ENCODE assay signal across 8 cellular contexts in the genomic region with DNA sequence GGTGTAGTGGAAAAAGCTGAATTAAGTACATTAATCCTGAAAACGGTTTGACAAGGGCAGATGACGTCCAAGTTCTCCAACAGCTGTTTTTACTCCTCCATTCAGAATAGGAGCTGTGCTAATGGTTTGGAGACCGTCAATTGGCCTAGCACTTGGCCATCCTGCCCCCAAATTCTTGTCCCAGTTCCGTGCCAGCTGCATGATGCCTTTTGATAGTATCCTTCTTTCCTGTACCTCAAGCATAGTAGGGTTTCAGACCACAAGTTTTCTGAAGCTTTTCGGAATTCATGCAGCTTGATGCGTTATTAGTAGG. TPM values are rescaled to one million over a fixed set of nuclear protein-coding genes. Genes with fewer than 3 reads are reported as not detected.
DNase-seq lines count a peak whose midpoint lies in the region; ATAC-seq and TF ChIP-seq lines count a peak whose summit lies in the region.

No MANE protein-coding gene starts in this region.

- TSS peak; percentile 65 for BruUV-seq in mammary epithelial cell (replicated peaks; lab: Mats Ljungman, UMichigan)

- H4K20me1 ChIP-seq in mammary epithelial cell (ENCODE audit: insufficient read depth, low read length): no peaks in the 10 kb centered on the region

- ATAC-seq in right lobe of liver: peak; percentile 27 to 37 (median 31)

- H3K27ac ChIP-seq in KOPT-K1 (ENCODE audit: low read depth, low read length, poor library complexity, severe bottlenecking) (peak overlapping the region; percentile 68), mammary epithelial cell (ENCODE audit: insufficient read depth, low read depth, low read length) (peak overlapping the region; percentile 50), right lobe of liver (peak overlapping the region; percentile 42 to 76 (median 71)), tibial nerve (peak overlapping the region; percentile 60 to 87 (median 71))

- no peak for TF ChIP-seq EP300 in tibial nerve (IDR thresholded peaks at IDR 0.05)

- H3K27me3 ChIP-seq in mammary epithelial cell (ENCODE audit: insufficient read depth, low read length) (no peaks in the 10 kb centered on the region), right lobe of liver (no peaks in the 10 kb centered on the region), tibial nerve (no peaks in the 10 kb centered on the region)

- peaks cover 20% of the 10 kb centered on the region for H3K79me2 ChIP-seq in mammary epithelial cell (ENCODE audit: insufficient read depth, low read length)

- intact Hi-C loops in mammary epithelial cell (cut with micrococcal nuclease): loop anchor here (1.0 kb wide), 2 partner anchors 37 to 62 kb away; no protein-coding TSS in a partner anchor
- intact Hi-C loops in right lobe of liver (cut with DNase I): no loop called here

- DNase-seq in NCI-H2227 (lab: John Stamatoyannopoulos, UW; ENCODE audit: unreplicated experiment): peak; percentile 12
- no peak for DNase-seq in NCI-H2227 treated with DMSO at 0.1 percent for 48 hours (lab: John Stamatoyannopoulos, UW)
- DNase-seq in mammary epithelial cell: no peak
- DNase-seq in right lobe of liver: no peak
- DNase-seq in tibial nerve (ENCODE audit: low spot score in 2 of 2): no peak
- no peak for DNase-seq in NCI-H748 treated with DMSO at 0.1 percent for 48 hours (lab: John Stamatoyannopoulos, UW)
- no peak for DNase-seq in COLO829 (ENCODE audit: low spot score)

- H2AFZ ChIP-seq in mammary epithelial cell (ENCODE audit: low read depth, low read length): peak overlapping the region; percentile 97

- dilution Hi-C loops in mammary epithelial cell (cut with HindIII; ENCODE audit: low sequenced_read_pairs): loop anchor here (5.0 kb wide), 1 partner anchor 77 kb away; no protein-coding TSS in a partner anchor

- TF ChIP-seq CTCF in mammary epithelial cell (conservative IDR thresholded peaks at IDR 0.05 in 1 of 2, IDR thresholded peaks at IDR 0.05 in 1 of 2; ENCODE audit: extremely low read depth in 1 of 2, insufficient read depth in 1 of 2, low read depth in 1 of 2, low read length in 2 of 2): no peak
- TF ChIP-seq CTCF in right lobe of liver (IDR thresholded peaks at IDR 0.05): no peak
- TF ChIP-seq CTCF in tibial nerve (IDR thresholded peaks at IDR 0.05): no peak

- CTCF ChIA-PET in mammary epithelial cell (lab: Charles Lee; ENCODE audit: low non-redundant PET): no interaction called here

- H3K9me3 ChIP-seq in KOPT-K1 (ENCODE audit: insufficient read depth, low read length, poor library complexity, severe bottlenecking) (no peaks in the 10 kb centered on the region), mammary epithelial cell (replicated peaks; ENCODE audit: insufficient read depth, low read length) (no peaks in the 10 kb centered on the region), right lobe of liver (no peaks in the 10 kb centered on the region), tibial nerve (no peaks in the 10 kb centered on the region)

- WGBS in mammary epithelial cell (ENCODE audit: low coverage, missing lambda C conversion rate): 30% methylated on average over 6 of the region's 6 CpGs
- 27% methylated on average over 6 of the region's 6 CpGs for WGBS in right lobe of liver (ENCODE audit: insufficient coverage, low coverage, low lambda C conversion rate, missing lambda C conversion rate)
- WGBS in tibial nerve, 2 donors: 14 to 24% methylated on average over 6 of the region's 6 CpGs

- no peak for TF ChIP-seq POLR2A in right lobe of liver (IDR thresholded peaks at IDR 0.05)
- TF ChIP-seq POLR2A in tibial nerve (IDR thresholded peaks at IDR 0.05): no peak

- H3K9ac ChIP-seq in mammary epithelial cell (ENCODE audit: insufficient read depth, low read length): peak overlapping the region; percentile 72

- H3K4me3 ChIP-seq in mammary epithelial cell (replicated peaks in 1 of 3; ENCODE audit: insufficient read depth in 1 of 3, low read depth in 2 of 3, low read length in 3 of 3): peak overlapping the region; percentile 67 to 92 (median 72)
- H3K4me3 ChIP-seq in right lobe of liver: peak overlapping the region; percentile 73 to 87 (median 83)
- H3K4me3 ChIP-seq in tibial nerve: peak overlapping the region; percentile 69 to 88 (median 80)

- H3K4me2 ChIP-seq in mammary epithelial cell (ENCODE audit: insufficient read depth, low read depth, low read length): peak overlapping the region; percentile 93

- no peaks in the 10 kb centered on the region for H3K36me3 ChIP-seq in KOPT-K1 (ENCODE audit: insufficient read depth, low read length)
- no peaks in the 10 kb centered on the region for H3K36me3 ChIP-seq in mammary epithelial cell (ENCODE audit: insufficient read depth, low read length)
- no peaks in the 10 kb centered on the region for H3K36me3 ChIP-seq in right lobe of liver
- no peaks in the 10 kb centered on the region for H3K36me3 ChIP-seq in tibial nerve

- in situ Hi-C loops in mammary epithelial cell (cut with MboI; ENCODE audit: low sequenced_read_pairs in 2 of 2): no loop called here

- H3K4me1 ChIP-seq in mammary epithelial cell (ENCODE audit: insufficient read depth, low read length): peaks cover 16% of the 10 kb centered on the region
- H3K4me1 ChIP-seq in right lobe of liver: peaks cover 0 to 15% (median 5%) of the 10 kb centered on the region in 4 donors
- H3K4me1 ChIP-seq in tibial nerve: peaks cover 0 to 28% (median 5%) of the 10 kb centered on the region in 4 donors

RNA-seq across cellular contexts. Expression of a gene that starts 0.6 kb away (rescaled TPM):
- total RNA-seq in mammary epithelial cell (100 to 1,000 TPM; 398 to 425 TPM), right lobe of liver (10 to 100 TPM in 5 of 6 experiments, 1 to 10 TPM in 1; 7.3 to 21.9 (median 13.1) TPM), tibial nerve (100 to 1,000 TPM in 3 of 4 donors, 10 to 100 TPM in 1; 87.7 to 213 (median 152) TPM)
- polyA plus RNA-seq in mammary epithelial cell: 167 TPM
- polyA minus RNA-seq in mammary epithelial cell: 210 TPM
